ENCODE assay signal across 11 cellular contexts in genomic region chr14:65959563-65960024, GRCh38.
DNase-seq lines count a peak whose midpoint lies in the region; ATAC-seq lines count a peak whose summit lies in the region.
"Had no signal": no experiment of that assay in that cellular context is flagged by ENCODE, and none has a peak within 500 bp of the region (broad histone marks: within the 10 kb centered on the region; RNA-seq: fewer than 3 reads in every experiment).

No MANE protein-coding gene starts in this region.

- ATAC-seq in GM18508 (IDR thresholded peaks at IDR 0.05; ENCODE audit: insufficient read depth, unreplicated experiment) (peak; percentile 58), GM21423 (IDR thresholded peaks at IDR 0.05; ENCODE audit: unreplicated experiment) (peak; percentile 76), HG03432 (IDR thresholded peaks at IDR 0.05; ENCODE audit: unreplicated experiment) (peak; percentile 69), HG03280 (IDR thresholded peaks at IDR 0.05; ENCODE audit: unreplicated experiment) (no peak)

- DNase-seq in myocyte (ENCODE audit: low read depth) (peak; percentile 36), GDM1 (lab: John Stamatoyannopoulos, UW) (no peak), KG1 (lab: John Stamatoyannopoulos, UW) (no peak)
- DNase-seq: effector memory CD4-positive, alpha-beta T cell; left ventricle myocardium inferior; NCI-H1436; occipital lobe had no signal
